2 cellular contexts compared by ENCODE assay signal in genomic region chr5:173902334-173902733, GRCh38.
TF ChIP-seq lines count a peak whose summit lies in the region.

No MANE protein-coding gene starts in this region.

TF ChIP-seq in GM12878, 131 proteins besides CTCF, POLR2A, EP300 and RAD21:
- TF ChIP-seq MEF2B (IDR thresholded peaks at IDR 0.05; ENCODE audit: partially characterized antibody, poor library complexity, severe bottlenecking) (no peak), ZNF622 (IDR thresholded peaks at IDR 0.05) (no peak), FOXK2 (IDR thresholded peaks at IDR 0.05) (no peak), SIN3A (IDR thresholded peaks at IDR 0.05; ENCODE audit: low read depth, low read length) (no peak), ZNF384 (IDR thresholded peaks at IDR 0.05; ENCODE audit: borderline replicate concordance, low read depth, low read length) (no peak), CHD4 (IDR thresholded peaks at IDR 0.05) (no peak), NFIC (IDR thresholded peaks at IDR 0.05; ENCODE audit: low read depth, low read length) (no peak), MXI1 (IDR thresholded peaks at IDR 0.05; ENCODE audit: low read depth, low read length) (no peak)

TF ChIP-seq in neural cell, 6 proteins besides CTCF, POLR2A, EP300 and RAD21:
- TF ChIP-seq SMC3 (conservative IDR thresholded peaks at IDR 0.05; ENCODE audit: poor library complexity), result no peak
- no peak for TF ChIP-seq REST (IDR thresholded peaks at IDR 0.05; ENCODE audit: borderline replicate concordance)
- no peak for TF ChIP-seq MXI1 (conservative IDR thresholded peaks at IDR 0.05; ENCODE audit: poor library complexity, severe bottlenecking)
